Comparison of ENCODE assay signal across 17 cellular contexts in genomic region chr4:25986807-25987206, GRCh38.
"Had no signal": no experiment of that assay in that cellular context is flagged by ENCODE, and none has a peak within 500 bp of the region (broad histone marks: within the 10 kb centered on the region; RNA-seq: fewer than 3 reads in every experiment).

No MANE protein-coding gene starts in this region.

- H3K4me1 ChIP-seq: colonic mucosa had no signal

- DNase-seq: colonic mucosa; dermis blood vessel endothelial cell; effector CD4-positive, alpha-beta T cell; foreskin melanocyte; kidney glomerular epithelial cell; mammary epithelial cell; mucosa of descending colon; naive thymus-derived CD8-positive, alpha-beta T cell; occipital lobe; right cardiac atrium; small intestine; stimulated activated CD4-positive, alpha-beta T cell treated with anti-CD3 and anti-CD28 coated beads, Interleukin-12 subunit alpha, Interleukin-12 subunit beta, amount 100 ng/mL, for 4 hours; stimulated activated naive CD4-positive, alpha-beta T cell; stomach; substantia nigra; transverse colon had no signal

- H3K27me3 ChIP-seq: colonic mucosa, stomach, transverse colon had no signal

- H3K4me3 Mint-ChIP-seq: naive thymus-derived CD8-positive, alpha-beta T cell had no signal

- ATAC-seq: mucosa of descending colon; naive thymus-derived CD8-positive, alpha-beta T cell; right cardiac atrium had no signal

- H3K4me3 ChIP-seq: colonic mucosa, mucosa of descending colon, stomach, thoracic aorta, transverse colon had no signal

- H3K27ac ChIP-seq: colonic mucosa, stomach, thoracic aorta, transverse colon had no signal

- H3K9me3 Mint-ChIP-seq: naive thymus-derived CD8-positive, alpha-beta T cell had no signal

- H3K36me3 ChIP-seq: colonic mucosa, stomach, thoracic aorta, transverse colon had no signal

- H3K9me3 ChIP-seq: colonic mucosa, mucosa of descending colon, stomach, thoracic aorta, transverse colon had no signal

- H3K36me3 Mint-ChIP-seq: naive thymus-derived CD8-positive, alpha-beta T cell had no signal
